ENCODE assay signal across 19 cellular contexts in the genomic region with DNA sequence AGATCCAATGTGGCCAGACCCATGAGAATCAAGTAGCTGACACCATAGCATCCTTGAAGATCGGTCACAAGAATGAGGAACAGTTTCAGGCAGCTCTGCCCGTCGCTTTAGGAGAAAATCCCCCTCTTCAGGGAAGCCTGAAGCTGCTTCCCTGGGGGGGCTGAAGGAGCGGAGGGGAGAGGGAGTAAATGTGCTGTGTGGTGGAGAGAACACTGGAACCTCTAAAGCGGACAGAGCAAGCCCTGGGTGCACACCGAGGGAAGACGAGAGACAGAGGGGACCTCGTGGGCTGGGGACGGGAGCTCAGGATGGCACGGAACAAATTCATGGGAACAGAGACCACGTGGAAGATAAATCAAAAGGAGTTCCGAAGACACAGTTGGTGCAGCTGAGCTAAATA.
A peak's percentile ranks its signal among the peaks of the same experiment; 100 is the strongest.
DNase-seq lines count a peak whose midpoint lies in the region; TF ChIP-seq lines count a peak whose summit lies in the region.
"Had no signal": no experiment of that assay in that cellular context is flagged by ENCODE, and none has a peak within 500 bp of the region (broad histone marks: within the 10 kb centered on the region; RNA-seq: fewer than 3 reads in every experiment).

No MANE protein-coding gene starts in this region.

- no peak overlapping the region for H3K27ac ChIP-seq in colonic mucosa
- no peak overlapping the region for H3K27ac ChIP-seq in stomach
- H3K27ac ChIP-seq: BLaER1 had no signal

- H3K36me3 Mint-ChIP-seq in type B pancreatic cell, result no peaks in the 10 kb centered on the region

- H3K4me3 Mint-ChIP-seq in type B pancreatic cell, result no peak overlapping the region
- H3K4me3 Mint-ChIP-seq: CD4-positive, alpha-beta T cell had no signal

- intact Hi-C loops in colonic mucosa (cut with DNase I) (no loop called here), stomach (cut with DNase I; ENCODE audit: low total_unique reads) (no loop called here)

- no peaks in the 10 kb centered on the region for H3K9me3 Mint-ChIP-seq in type B pancreatic cell
- H3K9me3 Mint-ChIP-seq: CD4-positive, alpha-beta T cell had no signal

- no peak for TF ChIP-seq CTCF in GM13976 (IDR thresholded peaks at IDR 0.05; ENCODE audit: borderline replicate concordance, control extremely low read depth, extremely low read depth, insufficient read depth, missing control alignments)
- no peak for TF ChIP-seq CTCF in colonic mucosa (IDR thresholded peaks at IDR 0.05)
- TF ChIP-seq CTCF in type B pancreatic cell (conservative IDR thresholded peaks at IDR 0.05), result no peak
- TF ChIP-seq CTCF in stomach (IDR thresholded peaks at IDR 0.05), result no peak

- in situ Hi-C loops in GM13976 (cut with MboI; ENCODE audit: low sequenced_read_pairs, unreplicated experiment), result no loop called here

- H3K27me3 Mint-ChIP-seq in type B pancreatic cell, result peaks cover 14% of the 10 kb centered on the region
- H3K27me3 Mint-ChIP-seq: CD4-positive, alpha-beta T cell had no signal

- no peak overlapping the region for H3K9ac ChIP-seq in colonic mucosa (ENCODE audit: low read depth in 2 of 2, low read length in 2 of 2)
- H3K9ac ChIP-seq: BLaER1 had no signal

- DNase-seq in GM13976 (ENCODE audit: low spot score) (peak; percentile 12), colonic mucosa (peak; percentile 7), mesenteric fat pad (ENCODE audit: low spot score) (peak; percentile 65), type B pancreatic cell (ENCODE audit: extremely low spot score, unreplicated experiment) (peak; percentile 11), SHP77 (lab: John Stamatoyannopoulos, UW) (no peak), stomach (no peak), NCI-H2196 treated with DMSO at 0.1 percent for 48 hours (lab: John Stamatoyannopoulos, UW; ENCODE audit: unreplicated experiment) (no peak)
- DNase-seq: CD4-positive, alpha-beta T cell; COR-L47; DMS79; KG1; MV-4-11; NCI-H1105 treated with DMSO at 0.1 percent for 48 hours; NCI-H2029 treated with DMSO at 0.1 percent for 48 hours; NCI-H2171; NCI-H446 treated with DMSO at 0.1 percent for 48 hours; NCI-H526 treated with DMSO at 0.1 percent for 48 hours; OCI-M1 had no signal

- H3K4me1 ChIP-seq in colonic mucosa, result no peaks in the 10 kb centered on the region
- H3K4me1 ChIP-seq in stomach, result no peaks in the 10 kb centered on the region

- WGBS in stomach, 5 donors, result 73 to 83% (median 78%) methylated on average over 12 of the region's 12 CpGs

- TF ChIP-seq POLR2A in stomach (IDR thresholded peaks at IDR 0.05), result no peak

- no peak overlapping the region for H3K4me3 ChIP-seq in colonic mucosa
- H3K4me3 ChIP-seq in stomach, result no peak overlapping the region
- H3K4me3 ChIP-seq: BLaER1 had no signal

- H3K36me3 ChIP-seq in colonic mucosa (no peaks in the 10 kb centered on the region), stomach (no peaks in the 10 kb centered on the region)
- H3K36me3 ChIP-seq: BLaER1 had no signal

- no peak for TF ChIP-seq EP300 in stomach (IDR thresholded peaks at IDR 0.05)

- H3K9me3 ChIP-seq in colonic mucosa (no peaks in the 10 kb centered on the region), stomach (no peaks in the 10 kb centered on the region)
- H3K9me3 ChIP-seq: BLaER1 had no signal

- H3K27ac Mint-ChIP-seq in type B pancreatic cell, result no peak overlapping the region
- H3K27ac Mint-ChIP-seq: CD4-positive, alpha-beta T cell had no signal

- H3K4me1 Mint-ChIP-seq in type B pancreatic cell (ENCODE audit: unreplicated experiment), result no peaks in the 10 kb centered on the region

- H3K27me3 ChIP-seq in colonic mucosa (no peaks in the 10 kb centered on the region), stomach (peaks cover 0 to 13% (median 0%) of the 10 kb centered on the region in 3 donors)
- H3K27me3 ChIP-seq: BLaER1 had no signal

Comparison
In these comparisons a context has a peak if more than half of its experiments do, and no peak if none do; other contexts are left out.
1. DNase-seq: peak in GM13976 (single experiment), colonic mucosa (single experiment), mesenteric fat pad (single experiment) and type B pancreatic cell (single experiment); none in SHP77 (0 of 2), stomach (single experiment) and NCI-H2196 treated with DMSO at 0.1 percent for 48 hours (single experiment).